ENCODE assay signal across 27 cellular contexts in the genomic region with DNA sequence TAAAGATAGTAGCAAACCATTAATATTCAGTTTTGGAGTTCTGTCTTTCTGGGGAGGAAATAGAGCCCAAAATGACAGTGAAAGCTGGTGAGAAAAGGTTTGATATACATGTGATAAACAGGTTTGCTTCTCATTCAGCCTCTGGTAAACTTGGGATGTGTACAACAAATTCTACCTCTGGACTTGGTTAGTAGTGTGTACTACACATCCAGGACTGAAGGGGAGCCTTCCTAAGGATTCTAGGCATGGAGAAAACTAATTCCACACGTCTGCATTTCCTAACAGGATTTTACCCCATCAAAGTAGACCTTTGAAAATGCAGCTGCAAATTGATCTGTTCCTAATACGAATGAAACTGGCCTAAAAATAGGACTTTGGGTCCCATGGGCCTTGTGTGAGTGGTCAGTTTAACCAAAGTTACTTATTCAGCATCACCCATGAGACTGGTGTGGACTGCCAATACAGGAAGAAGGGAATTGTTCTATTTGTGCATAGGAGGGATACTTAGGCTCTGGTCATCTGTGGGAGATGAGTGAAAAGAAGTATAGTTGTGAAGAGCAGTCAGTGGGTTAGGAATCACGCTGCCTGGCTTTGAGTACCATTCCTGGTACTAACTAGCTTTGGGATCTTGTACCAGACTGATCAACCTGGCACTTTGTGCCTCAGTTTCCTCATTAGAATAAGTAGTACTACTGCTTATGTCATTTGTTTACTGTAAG.
DNase-seq lines count a peak whose midpoint lies in the region; FAIRE-seq and TF ChIP-seq lines count a peak whose summit lies in the region.
"Had no signal": no experiment of that assay in that cellular context is flagged by ENCODE, and none has a peak within 500 bp of the region (broad histone marks: within the 10 kb centered on the region; RNA-seq: fewer than 3 reads in every experiment).

No MANE protein-coding gene starts in this region.

- 64 to 86% methylated on average over 3 of the region's 3 CpGs for WGBS in lower leg skin, 2 donors

- H3K4me1 Mint-ChIP-seq in progenitor cell of endocrine pancreas (ENCODE audit: low read depth), result peaks cover 46% of the 10 kb centered on the region
- H3K4me1 Mint-ChIP-seq: activated naive CD8-positive, alpha-beta T cell treated with anti-CD3 and anti-CD28 coated beads, Interleukin-2, amount 50 U/mL, for 24 hours; CD8-positive, alpha-beta memory T cell; stimulated activated naive CD8-positive, alpha-beta T cell treated with anti-CD3 and anti-CD28 coated beads, Interleukin-15, amount 100 ng/mL, for 72 hours had no signal

- POLR2A ChIA-PET in A673 (lab: Charles Lee; ENCODE audit: low non-redundant PET), result no interaction called here

- no peaks in the 10 kb centered on the region for H3K27me3 ChIP-seq in A673 (replicated peaks; ENCODE audit: insufficient read depth, low read depth, low read length, poor library complexity)
- H3K27me3 ChIP-seq: BE2C, brain microvascular endothelial cell, transverse colon had no signal

- H3K9me3 Mint-ChIP-seq in progenitor cell of endocrine pancreas (ENCODE audit: low read depth), result peaks cover 5% of the 10 kb centered on the region
- H3K9me3 Mint-ChIP-seq: activated naive CD8-positive, alpha-beta T cell treated with anti-CD3 and anti-CD28 coated beads, Interleukin-2, amount 50 U/mL, for 24 hours; CD8-positive, alpha-beta memory T cell; stimulated activated naive CD8-positive, alpha-beta T cell treated with anti-CD3 and anti-CD28 coated beads, Interleukin-15, amount 100 ng/mL, for 72 hours had no signal

- no peak for FAIRE-seq in GM12892 (lab: Jason Lieb, UNC)
- FAIRE-seq: G401.6, GM19239 had no signal

- CTCF ChIA-PET in A673 (lab: Charles Lee), result no interaction called here

- H3K27me3 Mint-ChIP-seq in progenitor cell of endocrine pancreas, result no peaks in the 10 kb centered on the region
- H3K27me3 Mint-ChIP-seq: stimulated activated naive CD8-positive, alpha-beta T cell treated with anti-CD3 and anti-CD28 coated beads, Interleukin-15, amount 100 ng/mL, for 72 hours had no signal

- TF ChIP-seq POLR2A in GM12892 (IDR thresholded peaks at IDR 0.05; ENCODE audit: low read depth, low read length) (no peak), lower leg skin (IDR thresholded peaks at IDR 0.05) (no peak)

- BruUV-seq in A673 (replicated peaks; lab: Mats Ljungman, UMichigan), result no TSS peak

- H3K36me3 Mint-ChIP-seq in progenitor cell of endocrine pancreas (ENCODE audit: insufficient read depth), result peaks cover 19% of the 10 kb centered on the region
- H3K36me3 Mint-ChIP-seq: CD8-positive, alpha-beta memory T cell had no signal

- H3K4me3 Mint-ChIP-seq in progenitor cell of endocrine pancreas (ENCODE audit: low read depth), result no peak overlapping the region
- H3K4me3 Mint-ChIP-seq: activated naive CD8-positive, alpha-beta T cell treated with anti-CD3 and anti-CD28 coated beads, Interleukin-2, amount 50 U/mL, for 24 hours; CD8-positive, alpha-beta memory T cell; stimulated activated naive CD8-positive, alpha-beta T cell treated with anti-CD3 and anti-CD28 coated beads, Interleukin-15, amount 100 ng/mL, for 72 hours had no signal

- H3K4me1 ChIP-seq in A673 (ENCODE audit: insufficient read depth, low read length, poor library complexity, severe bottlenecking), result peaks cover 49% of the 10 kb centered on the region

- H3K4me3 ChIP-seq in A673 (ENCODE audit: low read depth, low read length, poor library complexity, severe bottlenecking), result no peak overlapping the region
- no peak overlapping the region for H3K4me3 ChIP-seq in lower leg skin (ENCODE audit: low read depth, poor library complexity, severe bottlenecking)
- H3K4me3 ChIP-seq: skin epidermis, transverse colon had no signal

- DNase-seq in A673 (ENCODE audit: low spot score), result no peak
- peak; percentile 62 for DNase-seq in LHCN-M2 (ENCODE audit: low read depth)
- DNase-seq in fibroblast of peridontal ligament (ENCODE audit: extremely low read depth), result peak; percentile 85
- no peak for DNase-seq in progenitor cell of endocrine pancreas (ENCODE audit: low spot score, unreplicated experiment)
- DNase-seq in anterior cingulate cortex (lab: John Stamatoyannopoulos, UW), result no peak
- no peak for DNase-seq in NCI-H2196 treated with DMSO at 0.1 percent for 48 hours (lab: John Stamatoyannopoulos, UW; ENCODE audit: unreplicated experiment)
- no peak for DNase-seq in GM12892 (ENCODE audit: insufficient read length)
- DNase-seq in lower leg skin (ENCODE audit: low spot score in 2 of 2), result no peak
- DNase-seq: ACHN; activated CD4-positive, alpha-beta T cell treated with anti-CD3 and anti-CD28 coated beads, Interleukin-2, amount 50 U/mL, for 1 hour; activated naive CD8-positive, alpha-beta T cell treated with anti-CD3 and anti-CD28 coated beads, Interleukin-2, amount 50 U/mL, for 24 hours; activated T-cell treated with anti-CD3 and anti-CD28 coated beads, Interleukin-2, amount 50 U/mL, for 48 hours; BE2C; brain microvascular endothelial cell; CD8-positive, alpha-beta memory T cell; effector CD8-positive, alpha-beta T cell; foreskin melanocyte; NCI-H146; NCI-H524; SHP77; stimulated activated naive CD8-positive, alpha-beta T cell treated with anti-CD3 and anti-CD28 coated beads, Interleukin-15, amount 100 ng/mL, for 72 hours; T1000; transverse colon had no signal

- peak overlapping the region; percentile 14 for H3K27ac ChIP-seq in A673 (ENCODE audit: low read depth, low read length, poor library complexity, severe bottlenecking)
- H3K27ac ChIP-seq: brain microvascular endothelial cell, neutrophil, transverse colon had no signal

- peak overlapping the region; percentile 89 for H3K27ac Mint-ChIP-seq in progenitor cell of endocrine pancreas
- H3K27ac Mint-ChIP-seq: activated naive CD8-positive, alpha-beta T cell treated with anti-CD3 and anti-CD28 coated beads, Interleukin-2, amount 50 U/mL, for 24 hours; CD8-positive, alpha-beta memory T cell; stimulated activated naive CD8-positive, alpha-beta T cell treated with anti-CD3 and anti-CD28 coated beads, Interleukin-15, amount 100 ng/mL, for 72 hours had no signal

- peaks cover 11% of the 10 kb centered on the region for H3K36me3 ChIP-seq in A673 (ENCODE audit: insufficient read depth, low read length, poor library complexity, severe bottlenecking)
- H3K36me3 ChIP-seq: BE2C, neutrophil had no signal

- TF ChIP-seq CTCF in A673 (conservative IDR thresholded peaks at IDR 0.05; ENCODE audit: low read depth, low read length), result no peak
- no peak for TF ChIP-seq CTCF in progenitor cell of endocrine pancreas (IDR thresholded peaks at IDR 0.05; ENCODE audit: unreplicated experiment)
- TF ChIP-seq CTCF in lower leg skin (IDR thresholded peaks at IDR 0.05), result no peak

- H3K9me3 ChIP-seq in A673 (ENCODE audit: low read depth, low read length, poor library complexity, severe bottlenecking), result no peaks in the 10 kb centered on the region
- H3K9me3 ChIP-seq: BE2C, neutrophil, transverse colon had no signal

- intact Hi-C loops in A673 (cut with micrococcal nuclease; ENCODE audit: unreplicated experiment) (no loop called here), lower leg skin (cut with DNase I; ENCODE audit: low total_unique reads) (no loop called here)

Comparison
In these comparisons a context has a peak if more than half of its experiments do, and no peak if none do; other contexts are left out.
1. DNase-seq: peak in LHCN-M2 (single experiment) and fibroblast of peridontal ligament (single experiment); none in A673 (single experiment), progenitor cell of endocrine pancreas (single experiment), anterior cingulate cortex (0 of 58), NCI-H2196 treated with DMSO at 0.1 percent for 48 hours (single experiment), GM12892 (single experiment) and lower leg skin (0 of 2).